In genomic region chr3:98359993-98360675, GRCh38 we compare ENCODE assay signal across 9 cellular contexts. TPM values are rescaled to one million over a fixed set of nuclear protein-coding genes. Genes with fewer than 3 reads are reported as not detected.
A peak's percentile ranks its signal among the peaks of the same experiment; 100 is the strongest.
DNase-seq lines count a peak whose midpoint lies in the region; ATAC-seq and TF ChIP-seq lines count a peak whose summit lies in the region.
"Had no signal": no experiment of that assay in that cellular context is flagged by ENCODE, and none has a peak within 500 bp of the region (broad histone marks: within the 10 kb centered on the region; RNA-seq: fewer than 3 reads in every experiment).

No MANE protein-coding gene starts in this region.

- peak; percentile 6 to 18 for DNase-seq in activated CD4-positive, alpha-beta T cell treated with anti-CD3 and anti-CD28 coated beads, Interleukin-2, amount 50 U/mL, for 48 hours
- no peak for DNase-seq in activated CD4-positive, alpha-beta T cell treated with anti-CD3 and anti-CD28 coated beads for 4 hours
- DNase-seq in OCI-M1 (lab: John Stamatoyannopoulos, UW) (peak; percentile 30), mucosa of descending colon (peak in 1 of 3 donors; percentile 11), AG08396 (ENCODE audit: low spot score) (no peak), NCI-H1105 (lab: John Stamatoyannopoulos, UW) (no peak), NCI-H2081 (lab: John Stamatoyannopoulos, UW) (no peak)
- DNase-seq: IMR-90 had no signal

- ATAC-seq in HG02763 (IDR thresholded peaks at IDR 0.05; ENCODE audit: unreplicated experiment): peak; percentile 57
- peak; percentile 32 for ATAC-seq in mucosa of descending colon

- H3K36me3 ChIP-seq in mucosa of descending colon (ENCODE audit: low read depth): no peaks in the 10 kb centered on the region

- H3K4me3 ChIP-seq in mucosa of descending colon: no peak overlapping the region

- H3K4me1 ChIP-seq in mucosa of descending colon (ENCODE audit: low read depth): no peaks in the 10 kb centered on the region

- H3K9me3 ChIP-seq in mucosa of descending colon: no peaks in the 10 kb centered on the region

- intact Hi-C loops in mucosa of descending colon (cut with DNase I, micrococcal nuclease): no loop called here

- TF ChIP-seq CTCF in mucosa of descending colon (IDR thresholded peaks at IDR 0.05): no peak

RNA-seq across cellular contexts. Expression of gene OR5K4, which starts 6.5 kb away (rescaled TPM):
- not detected for total RNA-seq in mucosa of descending colon
- total RNA-seq: IMR-90 had no signal

RNA-seq across cellular contexts. Expression of gene OR5K3, which starts 30.3 kb away (rescaled TPM):
- total RNA-seq in mucosa of descending colon: not detected
- total RNA-seq: IMR-90 had no signal

Comparison
In these comparisons a context has a peak if more than half of its experiments do, and no peak if none do; other contexts are left out.
1. DNase-seq: peak in activated CD4-positive, alpha-beta T cell treated with anti-CD3 and anti-CD28 coated beads, Interleukin-2, amount 50 U/mL, for 48 hours (2 of 2) and OCI-M1 (single experiment); none in activated CD4-positive, alpha-beta T cell treated with anti-CD3 and anti-CD28 coated beads for 4 hours (0 of 2), AG08396 (single experiment), NCI-H1105 (single experiment) and NCI-H2081 (0 of 2).